ENCODE assay signal across 20 cellular contexts in genomic region chr3:172777901-172778300, GRCh38.
"Had no signal": no experiment of that assay in that cellular context is flagged by ENCODE, and none has a peak within 500 bp of the region (broad histone marks: within the 10 kb centered on the region; RNA-seq: fewer than 3 reads in every experiment).

No MANE protein-coding gene starts in this region.

- H3K4me3 Mint-ChIP-seq: activated naive CD8-positive, alpha-beta T cell; activated T-helper 17 cell treated with anti-CD3 and anti-CD28 coated beads, Interleukin-2, amount 50 U/mL, for 72 hours had no signal

- H3K27me3 ChIP-seq: esophagus muscularis mucosa, gastrocnemius medialis, spleen, thyroid gland had no signal

- H3K4me1 Mint-ChIP-seq: activated T-helper 17 cell treated with anti-CD3 and anti-CD28 coated beads, Interleukin-2, amount 50 U/mL, for 72 hours had no signal

- DNase-seq: activated CD4-positive, alpha-beta T cell treated with anti-CD3 and anti-CD28 coated beads for 1 hour; activated naive CD4-positive, alpha-beta T cell; activated T-cell treated with anti-CD3 and anti-CD28 coated beads, Interleukin-2, amount 50 U/mL, for 1 hour; amygdala; cerebellar nuclear complex; gastrocnemius medialis; islet precursor cell; left cardiac atrium; mucosa of descending colon; occipital lobe; retina; spleen; stimulated activated CD4-positive, alpha-beta T cell treated with anti-CD3 and anti-CD28 coated beads, Interleukin-4, amount 100 ng/mL, for 24 hours; stimulated activated naive CD8-positive, alpha-beta T cell treated with anti-CD3 and anti-CD28 coated beads, Interleukin-15, Interleukin-2, amounts not matched to agents 100 U/mL and 50 U/mL, for 24 hours; T-helper 1 cell; thyroid gland had no signal

- H3K9me3 ChIP-seq: esophagus muscularis mucosa, gastrocnemius medialis, mucosa of descending colon, spleen, thyroid gland had no signal

- ATAC-seq: activated T-helper 17 cell treated with anti-CD3 and anti-CD28 coated beads, Interleukin-2, amount 50 U/mL, for 72 hours; gastrocnemius medialis; left cardiac atrium; mucosa of descending colon; stimulated activated naive CD8-positive, alpha-beta T cell treated with anti-CD3 and anti-CD28 coated beads, Interleukin-15, Interleukin-2, amounts not matched to agents 100 U/mL and 50 U/mL, for 24 hours had no signal

- H3K9me3 Mint-ChIP-seq: activated T-helper 17 cell treated with anti-CD3 and anti-CD28 coated beads, Interleukin-2, amount 50 U/mL, for 72 hours had no signal

- H3K27me3 Mint-ChIP-seq: activated naive CD8-positive, alpha-beta T cell; activated T-helper 17 cell treated with anti-CD3 and anti-CD28 coated beads, Interleukin-2, amount 50 U/mL, for 72 hours had no signal

- H3K4me3 ChIP-seq: coronary artery, esophagus muscularis mucosa, gastrocnemius medialis, mucosa of descending colon, spleen, thyroid gland had no signal

- H3K27ac ChIP-seq: coronary artery, esophagus muscularis mucosa, gastrocnemius medialis, spleen, thyroid gland had no signal

- H3K36me3 ChIP-seq: gastrocnemius medialis, thyroid gland had no signal

- H3K4me1 ChIP-seq: esophagus muscularis mucosa, gastrocnemius medialis, spleen, thyroid gland had no signal

- H3K27ac Mint-ChIP-seq: activated naive CD8-positive, alpha-beta T cell; activated T-helper 17 cell treated with anti-CD3 and anti-CD28 coated beads, Interleukin-2, amount 50 U/mL, for 72 hours had no signal
